In genomic region chr18:4869101-4869500, GRCh38 we compare ENCODE assay signal across 21 cellular contexts.
"Had no signal": no experiment of that assay in that cellular context is flagged by ENCODE, and none has a peak within 500 bp of the region (broad histone marks: within the 10 kb centered on the region; RNA-seq: fewer than 3 reads in every experiment).

No MANE protein-coding gene starts in this region.

- H3K9ac ChIP-seq: KMS-11, SK-N-SH had no signal

- H3K27ac Mint-ChIP-seq: IgD-negative memory B cell, T-cell had no signal

- H3K36me3 Mint-ChIP-seq: IgD-negative memory B cell, T-cell had no signal

- H3K4me3 ChIP-seq: K562 had no signal

- H3K27ac ChIP-seq: KMS-11 had no signal

- H3K9me3 ChIP-seq: SK-N-SH had no signal

- FAIRE-seq: K562, RCC 7860 had no signal

- H3K27me3 Mint-ChIP-seq: IgD-negative memory B cell, T-cell had no signal

- H3K4me3 Mint-ChIP-seq: IgD-negative memory B cell, T-cell had no signal

- DNase-seq: Kasumi-1, MM.1S, NCI-H1092 treated with DMSO at 0.1 percent for 48 hours, NCI-H1436 treated with DMSO at 0.1 percent for 48 hours, NCI-H1694, NCI-H187 treated with DMSO at 0.1 percent for 48 hours, NCI-H2081, NCI-H2107, NCI-H2227 treated with DMSO at 0.1 percent for 48 hours, NCI-H524, NCI-H526 treated with DMSO at 0.1 percent for 48 hours, NCI-H748 treated with DMSO at 0.1 percent for 48 hours, RPMI8226, SHP77, SK-N-SH, SW 1271, T-cell had no signal

- H3K4me1 Mint-ChIP-seq: IgD-negative memory B cell, T-cell had no signal

- ATAC-seq: K562, T-cell had no signal

- H3K4me2 ChIP-seq: KMS-11, SK-N-SH had no signal
